ENCODE assay signal across 9 cellular contexts in genomic region chr1:89739013-89739843, GRCh38.
DNase-seq lines count a peak whose midpoint lies in the region; ATAC-seq and FAIRE-seq lines count a peak whose summit lies in the region.
"Had no signal": no experiment of that assay in that cellular context is flagged by ENCODE, and none has a peak within 500 bp of the region (broad histone marks: within the 10 kb centered on the region; RNA-seq: fewer than 3 reads in every experiment).

No MANE protein-coding gene starts in this region.

- ATAC-seq in GM19463 (IDR thresholded peaks at IDR 0.05; ENCODE audit: unreplicated experiment) (peak; percentile 83), HG02884 (IDR thresholded peaks at IDR 0.05; ENCODE audit: unreplicated experiment) (no peak), HG02840 (IDR thresholded peaks at IDR 0.05; ENCODE audit: low FRiP score, unreplicated experiment) (no peak), GM19324 (IDR thresholded peaks at IDR 0.05; ENCODE audit: low FRiP score, unreplicated experiment) (no peak)
- peak; percentile 49 for ATAC-seq in central memory CD8-positive, alpha-beta T cell (replicated peaks; ENCODE audit: extremely low read depth, poor library complexity, severe bottlenecking)

- peak; percentile 37 for DNase-seq in RCC 7860 (ENCODE audit: low spot score)
- DNase-seq in central memory CD8-positive, alpha-beta T cell (ENCODE audit: low spot score in 2 of 2): no peak
- DNase-seq in stimulated activated CD4-positive, alpha-beta T cell treated with anti-CD3 and anti-CD28 coated beads, Interleukin-1b, Interleukin-23, amount 100 ng/mL, for 48 hours: peak; percentile 58
- DNase-seq in DMS53 (lab: John Stamatoyannopoulos, UW): no peak

- peak overlapping the region; percentile 38 for H3K4me3 Mint-ChIP-seq in central memory CD8-positive, alpha-beta T cell

- no peaks in the 10 kb centered on the region for H3K9me3 Mint-ChIP-seq in central memory CD8-positive, alpha-beta T cell

- H3K4me1 Mint-ChIP-seq in central memory CD8-positive, alpha-beta T cell: peaks cover 41% of the 10 kb centered on the region

- no peaks in the 10 kb centered on the region for H3K27me3 Mint-ChIP-seq in central memory CD8-positive, alpha-beta T cell

- no peaks in the 10 kb centered on the region for H3K36me3 Mint-ChIP-seq in central memory CD8-positive, alpha-beta T cell (ENCODE audit: insufficient read depth)

- H3K27ac Mint-ChIP-seq in central memory CD8-positive, alpha-beta T cell (ENCODE audit: low read depth): peak overlapping the region; percentile 87

- no peak for FAIRE-seq in RCC 7860 (lab: Jason Lieb, UNC)
- FAIRE-seq: H1 had no signal

Comparison
In these comparisons a context has a peak if more than half of its experiments do, and no peak if none do; other contexts are left out.
1. ATAC-seq: peak in GM19463 (single experiment) and central memory CD8-positive, alpha-beta T cell (single experiment); none in HG02884 (single experiment), HG02840 (single experiment) and GM19324 (single experiment).
2. DNase-seq: peak in RCC 7860 (single experiment) and stimulated activated CD4-positive, alpha-beta T cell treated with anti-CD3 and anti-CD28 coated beads, Interleukin-1b, Interleukin-23, amount 100 ng/mL, for 48 hours (single experiment); none in central memory CD8-positive, alpha-beta T cell (0 of 2) and DMS53 (single experiment).